Comparison of ENCODE assay signal across 14 cellular contexts in genomic region chr21:16563111-16563510, GRCh38.
A peak's percentile ranks its signal among the peaks of the same experiment; 100 is the strongest.
DNase-seq lines count a peak whose midpoint lies in the region; ATAC-seq, FAIRE-seq and TF ChIP-seq lines count a peak whose summit lies in the region.
"Had no signal": no experiment of that assay in that cellular context is flagged by ENCODE, and none has a peak within 500 bp of the region (broad histone marks: within the 10 kb centered on the region; RNA-seq: fewer than 3 reads in every experiment).

No MANE protein-coding gene starts in this region.

- no peak overlapping the region for H2BK15ac ChIP-seq in neuronal stem cell (ENCODE audit: low read length)

- H3K9me3 ChIP-seq in SJSA1 (replicated peaks): no peaks in the 10 kb centered on the region
- H3K9me3 ChIP-seq in neuronal stem cell (replicated peaks in 1 of 2; ENCODE audit: control insufficient read depth in 2 of 2, insufficient read depth in 1 of 2, low read depth in 1 of 2, low read length in 2 of 2): peaks cover 0 to 3% of the 10 kb centered on the region in 2 donors
- no peaks in the 10 kb centered on the region for H3K9me3 ChIP-seq in kidney (ENCODE audit: control insufficient read depth in 1 of 2, low read length in 2 of 2)

- no peaks in the 10 kb centered on the region for H3K79me1 ChIP-seq in neuronal stem cell (ENCODE audit: low read depth, low read length)

- FAIRE-seq in A204.1 (lab: Jason Lieb, UNC): peak; percentile 9
- no peak for FAIRE-seq in kidney (lab: Jason Lieb, UNC)

- H3K23ac ChIP-seq in neuronal stem cell (ENCODE audit: low read depth, low read length, poor library complexity): no peak overlapping the region

- H3K4me3 Mint-ChIP-seq in osteocyte (ENCODE audit: unreplicated experiment): no peak overlapping the region

- H3K9ac ChIP-seq in neuronal stem cell (ENCODE audit: low read depth, low read length, poor library complexity) (no peak overlapping the region), kidney (ENCODE audit: low read length in 2 of 2) (no peak overlapping the region)

- DNase-seq in HS-27A (ENCODE audit: low read depth): peak; percentile 49
- DNase-seq in SJSA1 (ENCODE audit: low read depth in 1 of 2, low spot score in 2 of 2): no peak
- DNase-seq in osteocyte (ENCODE audit: extremely low spot score, unreplicated experiment): no peak
- no peak for DNase-seq in neuronal stem cell (ENCODE audit: low spot score)
- DNase-seq in kidney: no peak
- no peak for DNase-seq in NCI-H510A treated with DMSO at 0.1 percent for 48 hours (lab: John Stamatoyannopoulos, UW)
- DNase-seq: NCI-H1436 treated with DMSO at 0.1 percent for 48 hours, NCI-H2029 treated with DMSO at 0.1 percent for 48 hours, NCI-H524 had no signal

- peaks cover 23% of the 10 kb centered on the region for H3K4me1 ChIP-seq in SJSA1 (replicated peaks)
- peaks cover 0 to 5% of the 10 kb centered on the region in 2 donors for H3K4me1 ChIP-seq in neuronal stem cell (ENCODE audit: control insufficient read depth in 2 of 2, insufficient read depth in 1 of 2, low read depth in 1 of 2, low read length in 2 of 2)
- H3K4me1 ChIP-seq in kidney (ENCODE audit: control insufficient read depth in 1 of 2, insufficient read depth in 1 of 2, low read depth in 1 of 2, low read length in 2 of 2): peaks cover 3 to 4% of the 10 kb centered on the region in 2 donors

- H3K36me3 Mint-ChIP-seq in osteocyte (ENCODE audit: unreplicated experiment): peaks cover 5% of the 10 kb centered on the region

- H3K4me3 ChIP-seq in SJSA1 (no peak overlapping the region), neuronal stem cell (ENCODE audit: low read length in 2 of 2) (no peak overlapping the region), kidney (ENCODE audit: low read length in 2 of 2) (no peak overlapping the region)

- H3K18ac ChIP-seq in neuronal stem cell (ENCODE audit: low read length): no peak overlapping the region

- no peak overlapping the region for H3K14ac ChIP-seq in neuronal stem cell (ENCODE audit: low read length)

- H3K36me3 ChIP-seq in SJSA1 (no peaks in the 10 kb centered on the region), neuronal stem cell (replicated peaks in 1 of 2; ENCODE audit: control insufficient read depth in 2 of 2, insufficient read depth in 2 of 2, low read length in 2 of 2) (no peaks in the 10 kb centered on the region), kidney (ENCODE audit: control insufficient read depth in 1 of 2, insufficient read depth in 2 of 2, low read length in 2 of 2) (no peaks in the 10 kb centered on the region)

- H2AK5ac ChIP-seq in neuronal stem cell (ENCODE audit: low read depth, low read length): no peak overlapping the region

- H3K27me3 ChIP-seq in SJSA1 (replicated peaks) (no peaks in the 10 kb centered on the region), neuronal stem cell (ENCODE audit: control insufficient read depth in 3 of 3, insufficient read depth in 3 of 3, low read depth in 1 of 3, low read length in 3 of 3) (no peaks in the 10 kb centered on the region)

- no peak overlapping the region for H3K4ac ChIP-seq in neuronal stem cell (ENCODE audit: low read length)

- H3K4me2 ChIP-seq in neuronal stem cell (ENCODE audit: insufficient read depth, low read length, poor library complexity, severe bottlenecking): no peak overlapping the region

- peak overlapping the region; percentile 85 for H3K27ac Mint-ChIP-seq in osteocyte (ENCODE audit: unreplicated experiment)

- no peak for TF ChIP-seq CTCF in osteocyte (IDR thresholded peaks at IDR 0.05)
- no peak for TF ChIP-seq CTCF in kidney (IDR thresholded peaks at IDR 0.05; ENCODE audit: borderline replicate concordance, extremely low read depth, insufficient read depth)

- H2AFZ ChIP-seq in neuronal stem cell (ENCODE audit: low read length): no peak overlapping the region

- H3K9me3 Mint-ChIP-seq in osteocyte (ENCODE audit: unreplicated experiment): no peaks in the 10 kb centered on the region
- H3K9me3 Mint-ChIP-seq: H9 had no signal

- H4K8ac ChIP-seq in neuronal stem cell (ENCODE audit: low read depth, low read length): no peak overlapping the region

- H3K27ac ChIP-seq in SJSA1: peak overlapping the region; percentile 73
- no peak overlapping the region for H3K27ac ChIP-seq in neuronal stem cell (replicated peaks; ENCODE audit: low read length)
- peak overlapping the region in 1 of 2 donors; percentile 57 for H3K27ac ChIP-seq in kidney (ENCODE audit: low read depth in 2 of 2, low read length in 2 of 2)
- H3K27ac ChIP-seq: C4-2B, HL-60 had no signal

- no peak overlapping the region for H2BK5ac ChIP-seq in neuronal stem cell (ENCODE audit: low read length)

- WGBS in neuronal stem cell (ENCODE audit: extremely low coverage in 2 of 2, insufficient read length in 2 of 2, insufficient replicate concordance in 1 of 2), 2 donors: no CpG with 5 or more reads among the region's 7 CpGs

- H4K91ac ChIP-seq in neuronal stem cell (ENCODE audit: low read depth, low read length, poor library complexity): no peak overlapping the region

- intact Hi-C loops in kidney (cut with DNase I): no loop called here

- no peak overlapping the region for H2BK12ac ChIP-seq in neuronal stem cell (ENCODE audit: low read length)

- no peak for ATAC-seq in GM21390 (IDR thresholded peaks at IDR 0.05; ENCODE audit: unreplicated experiment)

- H2BK120ac ChIP-seq in neuronal stem cell (ENCODE audit: low read depth, low read length): no peak overlapping the region

- peaks cover 56% of the 10 kb centered on the region for H3K4me1 Mint-ChIP-seq in osteocyte (ENCODE audit: unreplicated experiment)

- no peaks in the 10 kb centered on the region for H3K27me3 Mint-ChIP-seq in osteocyte (ENCODE audit: unreplicated experiment)
